Comparison of ENCODE assay signal across 8 cellular contexts in genomic region chr2:71331581-71332412, GRCh38. TPM values are rescaled to one million over a fixed set of nuclear protein-coding genes. Genes with fewer than 3 reads are reported as not detected.
DNase-seq lines count a peak whose midpoint lies in the region; ATAC-seq, FAIRE-seq and TF ChIP-seq lines count a peak whose summit lies in the region.

TSS of gene ZNF638 (plus strand) at chr2:71331782. CDS start at chr2:71348955, 17,173 bp downstream.

- H3K27ac ChIP-seq in AG04450 (ENCODE audit: low read depth, low read length) (peak within 1 kb of the TSS; percentile 80), spleen (peak within 1 kb of the TSS; percentile 89 to 97 (median 94))

- peak in 2 of 3 donors; percentile 14 to 73 for TF ChIP-seq POLR2A in spleen (IDR thresholded peaks at IDR 0.05)

- peak within 1 kb of the TSS; percentile 92 to 100 (median 99) for H3K27ac Mint-ChIP-seq in immature natural killer cell

- H3K27me3 ChIP-seq in AG04450 (ENCODE audit: control insufficient read depth, insufficient read depth, low read length) (peaks cover 2% of the 10 kb centered on the region), bronchial epithelial cell (ENCODE audit: control insufficient read depth, insufficient read depth, low read length) (no peaks in the 10 kb centered on the region), spleen (replicated peaks in 1 of 7) (no peaks in the 10 kb centered on the region)

- POLR2A ChIA-PET in AG04450 (lab: Yijun Ruan, JAX) = interaction anchor here (0.6 to 1.8 kb wide), 13 partner anchors 16 to 1941 kb away, joined by 3 to 10 read pairs (median 4); partner anchors contain the start of genes MCEE and NAGK

- no peaks in the 10 kb centered on the region; the same call in 1 of the 2 replicates for H3K9me3 ChIP-seq in AG04450 (ENCODE audit: control insufficient read depth, insufficient read depth, low read length)
- peaks cover 0 to 6% (median 2%) of the 10 kb centered on the region in 8 donors for H3K9me3 ChIP-seq in spleen

- WGBS in spleen, 5 donors = 0 to 1% (median 0%) methylated on average over 34 to 81 of the region's 81 CpGs

- peaks cover 0 to 2% (median 0%) of the 10 kb centered on the region in 6 donors for H3K9me3 Mint-ChIP-seq in immature natural killer cell

- peaks cover 35 to 56% (median 51%) of the 10 kb centered on the region in 6 donors for H3K4me1 ChIP-seq in spleen

- peaks cover 0 to 4% (median 3%) of the 10 kb centered on the region in 3 donors for H3K36me3 Mint-ChIP-seq in immature natural killer cell

- ATAC-seq in GM18870 (IDR thresholded peaks at IDR 0.05; ENCODE audit: unreplicated experiment) = peak; percentile 90
- ATAC-seq in HG03135 (IDR thresholded peaks at IDR 0.05; ENCODE audit: unreplicated experiment) = peak; percentile 99

- peak; percentile 67 for TF ChIP-seq CTCF in AG04450 (IDR thresholded peaks at IDR 0.05; ENCODE audit: low read depth, low read length)
- TF ChIP-seq CTCF in WI38 (IDR thresholded peaks at IDR 0.05; ENCODE audit: low read depth, low read length) = peak; percentile 35
- TF ChIP-seq CTCF in bronchial epithelial cell (IDR thresholded peaks at IDR 0.05; ENCODE audit: insufficient read depth, low read length, severe bottlenecking) = peak; percentile 91
- TF ChIP-seq CTCF in spleen (IDR thresholded peaks at IDR 0.05 in 8 of 11, conservative IDR thresholded peaks at IDR 0.05 in 3 of 11) = peak; percentile 66 to 93 (median 85)

- no peak for FAIRE-seq in bronchial epithelial cell (lab: Jason Lieb, UNC)

- H3K4me3 Mint-ChIP-seq in immature natural killer cell = peak within 1 kb of the TSS; percentile 94 to 100 (median 100)

- no peaks in the 10 kb centered on the region for H3K36me3 ChIP-seq in bronchial epithelial cell (ENCODE audit: control insufficient read depth, insufficient read depth, low read length)
- H3K36me3 ChIP-seq in spleen = peaks cover 0 to 6% (median 0%) of the 10 kb centered on the region in 6 donors

- peak; percentile 78 for DNase-seq in AG04450 (ENCODE audit: low read depth, low spot score)
- DNase-seq in NCI-H2227 (lab: John Stamatoyannopoulos, UW; ENCODE audit: unreplicated experiment) = peak; percentile 98
- peak; percentile 81 for DNase-seq in bronchial epithelial cell (ENCODE audit: low read depth)
- peak; percentile 90 to 92 (median 92) for DNase-seq in immature natural killer cell
- peak; percentile 98 for DNase-seq in spleen

- H3K4me3 ChIP-seq in AG04450 (ENCODE audit: low read depth, low read length) (peak within 1 kb of the TSS; percentile 98), WI38 (ENCODE audit: low read depth, low read length) (peak within 1 kb of the TSS; percentile 97), bronchial epithelial cell (ENCODE audit: low read depth, low read length) (peak within 1 kb of the TSS; percentile 95), spleen (peak within 1 kb of the TSS; percentile 90 to 97 (median 92))

- intact Hi-C loops in spleen (cut with DNase I; ENCODE audit: low total_unique reads) = no loop called here

- CTCF ChIA-PET in AG04450 (lab: Charles Lee) = interaction anchor here (0.6 to 7.1 kb wide), 90 partner anchors 8 to 1735 kb away, joined by 3 to 95 read pairs (median 6); partner anchors contain the start of genes DYSF and NAGK

- H3K4me1 Mint-ChIP-seq in immature natural killer cell = peaks cover 49 to 64% of the 10 kb centered on the region in 2 donors

- peaks cover 2 to 22% (median 10%) of the 10 kb centered on the region in 3 donors for H3K27me3 Mint-ChIP-seq in immature natural killer cell (ENCODE audit: low read depth in 3 of 3)

RNA-seq across cellular contexts. Expression of gene ZNF638, which starts in this region (rescaled TPM):
- polyA plus RNA-seq in AG04450 (2011; rRNA removed) (75.3 and 105 TPM in 2 replicates), immature natural killer cell (10 to 100 TPM in 2 of 3 donors, 1 to 10 TPM in 1; 9.4 to 37.7 (median 21.8) TPM), spleen (100 to 1,000 TPM in 2 of 3 donors, 10 to 100 TPM in 1; 80.7 to 145 (median 114) TPM)
- 125 and 171 TPM in 2 replicates for polyA minus RNA-seq in AG04450 (2011; rRNA and poly(A)+ RNA removed)
- total RNA-seq in bronchial epithelial cell (86.9 and 112 TPM in 2 replicates), spleen (100 to 1,000 TPM; 128 to 310 (median 174) TPM)

Comparison
In these comparisons a context has a peak if more than half of its experiments do, and no peak if none do; other contexts are left out.
1. Peak in every context shown above with its lines: DNase-seq, ATAC-seq, H3K4me3 ChIP-seq and H3K27ac ChIP-seq.
2. CTCF ChIP-seq: peak in every context shown above with its lines; median percentile 91 in bronchial epithelial cell; 85 in spleen; 67 in AG04450; 35 in WI38.